ENCODE assay signal across 9 cellular contexts in the genomic region with DNA sequence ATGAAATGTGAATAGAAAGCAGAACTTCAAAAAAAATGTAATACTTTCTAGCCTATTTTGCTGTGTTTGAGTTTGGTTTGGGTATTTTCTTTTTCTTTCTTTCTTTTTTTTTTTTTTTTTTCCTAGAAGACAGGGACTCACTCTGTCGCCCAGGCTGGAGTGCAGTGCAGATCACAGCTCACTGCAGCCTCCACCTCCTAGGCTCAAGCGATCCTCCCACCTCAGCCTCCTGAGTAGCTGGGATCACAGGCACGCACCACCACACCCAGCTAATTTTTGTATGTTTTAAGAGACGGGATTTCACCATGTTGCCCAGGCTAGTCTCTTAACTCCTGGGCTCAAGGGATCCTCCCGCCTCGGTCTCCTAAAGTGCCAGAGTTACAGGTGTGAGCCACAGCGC. TPM values are rescaled to one million over a fixed set of nuclear protein-coding genes. Genes with fewer than 3 reads are reported as not detected.
DNase-seq lines count a peak whose midpoint lies in the region; ATAC-seq and TF ChIP-seq lines count a peak whose summit lies in the region.
"Not testable (repeated sequence)": the region's sequence is repeated elsewhere in the genome, so short reads cannot be mapped to it uniquely, and the experiment has no call there.
"Had no signal": no experiment of that assay in that cellular context is flagged by ENCODE, and none has a peak within 500 bp of the region (broad histone marks: within the 10 kb centered on the region; RNA-seq: fewer than 3 reads in every experiment).

No MANE protein-coding gene starts in this region.

- H3K27me3 Mint-ChIP-seq in activated CD8-positive, alpha-beta T cell treated with anti-CD3 and anti-CD28 coated beads, Interleukin-2, amount 10 ng/mL, durations not matched to agents 7 days and 5 days (ENCODE audit: low read depth) = not testable (repeated sequence)

- TF ChIP-seq POLR2A in gastroesophageal sphincter (IDR thresholded peaks at IDR 0.05); sigmoid colon (IDR thresholded peaks at IDR 0.05); vagina (IDR thresholded peaks at IDR 0.05): not testable (repeated sequence)

- 87% methylated on average over 3 to 4 of the region's 7 CpGs for WGBS in gastroesophageal sphincter (ENCODE audit: low coverage in 1 of 2), 2 donors
- WGBS in sigmoid colon, 2 donors = 65 to 77% methylated on average over 7 of the region's 7 CpGs

- intact Hi-C loops in sigmoid colon (cut with DNase I) = not testable (repeated sequence)
- intact Hi-C loops in vagina (cut with DNase I) = loop anchor here (5.0 kb wide), 1 partner anchor 85 kb away; no protein-coding TSS in a partner anchor

- H3K27ac Mint-ChIP-seq in activated CD8-positive, alpha-beta T cell treated with anti-CD3 and anti-CD28 coated beads, Interleukin-2, amount 10 ng/mL, durations not matched to agents 7 days and 5 days = peak overlapping the region; percentile 71

- POLR2A ChIA-PET in activated CD8-positive, alpha-beta T cell treated with anti-CD3 and anti-CD28 coated beads, Interleukin-2, amount 10 ng/mL, durations not matched to agents 7 days and 5 days (lab: Charles Lee) = interaction anchor here (0.7 to 2.4 kb wide), 5 partner anchors 28 to 97 kb away, joined by 3 to 17 read pairs (median 4); partner anchors contain the start of genes KMT2A and UBE4A

- peak overlapping the region; percentile 98 for H3K4me3 Mint-ChIP-seq in activated CD8-positive, alpha-beta T cell treated with anti-CD3 and anti-CD28 coated beads, Interleukin-2, amount 10 ng/mL, durations not matched to agents 7 days and 5 days

- not testable (repeated sequence) for H3K27me3 ChIP-seq in GM06990 (replicated peaks; ENCODE audit: control insufficient read depth, insufficient read depth, low read length); NT2/D1 (ENCODE audit: insufficient read depth, insufficient read length); gastroesophageal sphincter; mononuclear cell (ENCODE audit: insufficient read depth, low read length); sigmoid colon; vagina

- H3K4me1 ChIP-seq in NT2/D1 (ENCODE audit: insufficient read depth, insufficient read length) = not testable (repeated sequence)
- H3K4me1 ChIP-seq in gastroesophageal sphincter (peaks cover 3 to 57% (median 19%) of the 10 kb centered on the region in 3 donors), mononuclear cell (ENCODE audit: insufficient read depth, low read length) (peaks cover 47% of the 10 kb centered on the region), sigmoid colon (peaks cover 0 to 54% (median 36%) of the 10 kb centered on the region in 4 donors), vagina (peaks cover 50% of the 10 kb centered on the region)

- H3K9me3 Mint-ChIP-seq in activated CD8-positive, alpha-beta T cell treated with anti-CD3 and anti-CD28 coated beads, Interleukin-2, amount 10 ng/mL, durations not matched to agents 7 days and 5 days (ENCODE audit: insufficient read depth) = not testable (repeated sequence)

- peaks cover 62% of the 10 kb centered on the region for H3K4me1 Mint-ChIP-seq in activated CD8-positive, alpha-beta T cell treated with anti-CD3 and anti-CD28 coated beads, Interleukin-2, amount 10 ng/mL, durations not matched to agents 7 days and 5 days (ENCODE audit: low read depth)

- TF ChIP-seq CTCF in GM06990 (IDR thresholded peaks at IDR 0.05; ENCODE audit: insufficient read depth, low read length, poor library complexity, severe bottlenecking); cardiac fibroblast (IDR thresholded peaks at IDR 0.05; ENCODE audit: low read depth, low read length); gastroesophageal sphincter (IDR thresholded peaks at IDR 0.05); sigmoid colon (IDR thresholded peaks at IDR 0.05); vagina (IDR thresholded peaks at IDR 0.05): not testable (repeated sequence)

- not testable (repeated sequence) for TF ChIP-seq EP300 in gastroesophageal sphincter (IDR thresholded peaks at IDR 0.05); sigmoid colon (IDR thresholded peaks at IDR 0.05)

- not testable (repeated sequence) for H3K36me3 ChIP-seq in GM06990 (ENCODE audit: control insufficient read depth, insufficient read depth, low read length); vagina
- peaks cover 43% of the 10 kb centered on the region for H3K36me3 ChIP-seq in NT2/D1 (ENCODE audit: insufficient read depth, insufficient read length, low read length)
- peaks cover 0 to 38% of the 10 kb centered on the region in 2 donors for H3K36me3 ChIP-seq in gastroesophageal sphincter
- peaks cover 0 to 46% (median 3%) of the 10 kb centered on the region in 4 donors for H3K36me3 ChIP-seq in sigmoid colon

- H3K27ac ChIP-seq in gastroesophageal sphincter = peak overlapping the region in 3 of 4 donors; percentile 86 to 88 (median 87)
- peak overlapping the region; percentile 85 to 89 (median 86) for H3K27ac ChIP-seq in sigmoid colon
- peak overlapping the region; percentile 83 for H3K27ac ChIP-seq in vagina

- H3K4me3 ChIP-seq in GM06990 (replicated peaks; ENCODE audit: low read depth, low read length) (peak overlapping the region; percentile 83), NT2/D1 (ENCODE audit: insufficient read length, low read depth) (peak overlapping the region; percentile 71), cardiac fibroblast (replicated peaks in 1 of 2; ENCODE audit: low read depth in 2 of 2, low read length in 2 of 2) (peak overlapping the region; percentile 93), gastroesophageal sphincter (peak overlapping the region; percentile 85 to 99), mononuclear cell (ENCODE audit: low read length) (peak overlapping the region; percentile 89), sigmoid colon (peak overlapping the region in 3 of 4 donors; percentile 70 to 93 (median 83)), vagina (peak overlapping the region; percentile 67 to 100)

- DNase-seq in GM06990 (ENCODE audit: extremely low read depth, insufficient read length); NT2/D1 (ENCODE audit: low read depth, low spot score); activated CD8-positive, alpha-beta T cell treated with anti-CD3 and anti-CD28 coated beads, Interleukin-2, amount 10 ng/mL, durations not matched to agents 7 days and 5 days; cardiac fibroblast (ENCODE audit: low read depth in 2 of 2); sigmoid colon; vagina (ENCODE audit: extremely low spot score in 2 of 2): not testable (repeated sequence)

- not testable (repeated sequence) for ATAC-seq in activated CD8-positive, alpha-beta T cell treated with anti-CD3 and anti-CD28 coated beads, Interleukin-2, amount 10 ng/mL, durations not matched to agents 7 days and 5 days; gastroesophageal sphincter

- peaks cover 59% of the 10 kb centered on the region for H3K36me3 Mint-ChIP-seq in activated CD8-positive, alpha-beta T cell treated with anti-CD3 and anti-CD28 coated beads, Interleukin-2, amount 10 ng/mL, durations not matched to agents 7 days and 5 days (ENCODE audit: low read depth)

- peak overlapping the region; percentile 94 for H3K9ac ChIP-seq in NT2/D1 (ENCODE audit: insufficient read length, low read depth)

- CTCF ChIA-PET in activated CD8-positive, alpha-beta T cell treated with anti-CD3 and anti-CD28 coated beads, Interleukin-2, amount 10 ng/mL, durations not matched to agents 7 days and 5 days (lab: Charles Lee) = interaction anchor here (0.7 to 1.8 kb wide), 13 partner anchors 10 to 595 kb away, joined by 3 to 9 read pairs (median 4); partner anchors contain the start of genes CENATAC and KMT2A

- not testable (repeated sequence) for H3K9me3 ChIP-seq in NT2/D1 (ENCODE audit: insufficient read depth, low read length); gastroesophageal sphincter; mononuclear cell (ENCODE audit: low read depth, low read length); sigmoid colon; vagina

RNA-seq across cellular contexts. Expression of gene ATP5MG, which starts 1.2 kb away (rescaled TPM):
- 100 to 1,000 TPM; 275 to 298 TPM for total RNA-seq in activated CD8-positive, alpha-beta T cell treated with anti-CD3 and anti-CD28 coated beads, Interleukin-2, amount 10 ng/mL, durations not matched to agents 7 days and 5 days
- total RNA-seq in gastroesophageal sphincter (10 to 100 TPM; 59.8 to 79.4 (median 70.2) TPM), mononuclear cell (50.8 TPM), sigmoid colon (100 to 1,000 TPM in 2 of 4 donors, 10 to 100 TPM in 2; 54.7 to 141 (median 84.8) TPM), vagina (169 TPM)
- polyA plus RNA-seq in sigmoid colon = 100 to 1,000 TPM; 232 to 559 (median 315) TPM

RNA-seq across cellular contexts. Expression of gene KMT2A, which starts 33.7 kb away (rescaled TPM):
- 10 to 100 TPM; 83.1 to 86.7 TPM for total RNA-seq in activated CD8-positive, alpha-beta T cell treated with anti-CD3 and anti-CD28 coated beads, Interleukin-2, amount 10 ng/mL, durations not matched to agents 7 days and 5 days
- 100 to 1,000 TPM in 1 of 4 donors, 10 to 100 TPM in 3; 42.3 to 116 (median 74.8) TPM for total RNA-seq in gastroesophageal sphincter
- 126 TPM for total RNA-seq in mononuclear cell
- 10 to 100 TPM; 42.9 to 93.9 (median 62.8) TPM for total RNA-seq in sigmoid colon
- polyA plus RNA-seq in sigmoid colon = 10 to 100 TPM in 1 of 3 donors, 1 to 10 TPM in 2; 5.3 to 21.3 (median 5.4) TPM
- total RNA-seq in vagina = 72.7 TPM

RNA-seq across cellular contexts. Expression of gene UBE4A, which starts 43.2 kb away (rescaled TPM):
- total RNA-seq in activated CD8-positive, alpha-beta T cell treated with anti-CD3 and anti-CD28 coated beads, Interleukin-2, amount 10 ng/mL, durations not matched to agents 7 days and 5 days = 10 to 100 TPM; 38.5 to 39.8 TPM
- total RNA-seq in gastroesophageal sphincter = 10 to 100 TPM; 37.3 to 44.6 (median 42.8) TPM
- 50.5 TPM for total RNA-seq in mononuclear cell
- total RNA-seq in sigmoid colon = 10 to 100 TPM; 33.8 to 37.4 (median 36.4) TPM
- polyA plus RNA-seq in sigmoid colon = 10 to 100 TPM in 1 of 3 donors, 1 to 10 TPM in 2; 2.1 to 15.7 (median 2.4) TPM
- total RNA-seq in vagina = 31.9 TPM

RNA-seq across cellular contexts. Expression of gene CD3G, which starts 58.5 kb away (rescaled TPM):
- 100 to 1,000 TPM; 227 to 232 TPM for total RNA-seq in activated CD8-positive, alpha-beta T cell treated with anti-CD3 and anti-CD28 coated beads, Interleukin-2, amount 10 ng/mL, durations not matched to agents 7 days and 5 days
- total RNA-seq in gastroesophageal sphincter (1 to 10 TPM in 1 of 4 donors, under 1 TPM in 2, not detected in 1; 0.10 to 1.3 (median 0.46) TPM), mononuclear cell (49.7 TPM), sigmoid colon (1 to 10 TPM in 1 of 4 donors, under 1 TPM in 2, not detected in 1; 0.66 to 3.5 (median 0.71) TPM), vagina (2.2 TPM)
- 1 to 10 TPM in 1 of 3 donors, not detected in 2; 7.8 TPM for polyA plus RNA-seq in sigmoid colon
- total RNA-seq: H4 had no signal
